ENCODE assay signal across 12 cellular contexts in the genomic region with DNA sequence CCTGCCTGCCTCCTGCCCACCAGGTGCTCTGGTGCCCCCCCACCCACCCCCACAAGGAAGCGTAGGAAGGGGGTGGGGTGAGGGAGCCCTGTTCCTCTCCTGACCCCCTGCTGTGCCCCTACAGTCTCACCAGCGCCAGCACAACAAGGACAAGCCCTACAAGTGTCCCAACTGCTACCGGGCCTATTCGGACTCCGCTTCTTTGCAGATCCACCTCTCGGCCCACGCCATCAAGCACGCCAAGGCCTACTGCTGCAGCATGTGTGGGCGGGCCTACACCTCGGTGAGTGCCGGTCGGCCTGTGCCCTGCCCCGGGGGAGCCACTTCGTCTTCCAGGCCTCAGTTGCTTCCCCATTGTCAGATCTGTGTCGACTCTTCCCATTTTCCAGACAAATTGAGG. TPM values are rescaled to one million over a fixed set of nuclear protein-coding genes. Genes with fewer than 3 reads are reported as not detected.
DNase-seq lines count a peak whose midpoint lies in the region; ATAC-seq and TF ChIP-seq lines count a peak whose summit lies in the region.
"Had no signal": no experiment of that assay in that cellular context is flagged by ENCODE, and none has a peak within 500 bp of the region (broad histone marks: within the 10 kb centered on the region; RNA-seq: fewer than 3 reads in every experiment).

No MANE protein-coding gene starts in this region.

- H3K79me2 ChIP-seq in KMS-11 (ENCODE audit: insufficient read depth, low read depth): no peaks in the 10 kb centered on the region

- H3K9ac ChIP-seq in KMS-11: no peak overlapping the region
- H3K9ac ChIP-seq: neural progenitor cell had no signal

- TF ChIP-seq EP300 in gastroesophageal sphincter (IDR thresholded peaks at IDR 0.05) (no peak), sigmoid colon (IDR thresholded peaks at IDR 0.05) (no peak)

- no peak overlapping the region for H3K4me2 ChIP-seq in KMS-11
- H3K4me2 ChIP-seq: neural progenitor cell had no signal

- no peak overlapping the region for H3K4me3 Mint-ChIP-seq in HFFc6
- H3K4me3 Mint-ChIP-seq in effector memory CD8-positive, alpha-beta T cell: no peak overlapping the region
- H3K4me3 Mint-ChIP-seq: activated naive CD4-positive, alpha-beta T cell treated with anti-CD3 and anti-CD28 coated beads, Interleukin-2, amount 50 U/mL, for 24 hours; neural progenitor cell; stimulated activated memory B cell treated with anti-CD40 and anti-IgM and Interleukin-4, amounts not matched to agents 10 μg/mL and 1 μg/mL and 100 μg/mL, for 72 hours had no signal

- H3K9me3 ChIP-seq in gastroesophageal sphincter (no peaks in the 10 kb centered on the region), sigmoid colon (no peaks in the 10 kb centered on the region)

- no peaks in the 10 kb centered on the region; the same call in none of the 2 replicates for H3K27me3 Mint-ChIP-seq in HFFc6 (ENCODE audit: insufficient read depth)
- no peaks in the 10 kb centered on the region for H3K27me3 Mint-ChIP-seq in effector memory CD8-positive, alpha-beta T cell
- H3K27me3 Mint-ChIP-seq: activated naive CD4-positive, alpha-beta T cell treated with anti-CD3 and anti-CD28 coated beads, Interleukin-2, amount 50 U/mL, for 24 hours; stimulated activated memory B cell treated with anti-CD40 and anti-IgM and Interleukin-4, amounts not matched to agents 10 μg/mL and 1 μg/mL and 100 μg/mL, for 72 hours had no signal

- TF ChIP-seq CTCF in KMS-11 (conservative IDR thresholded peaks at IDR 0.05; ENCODE audit: low read depth, low read length): no peak
- TF ChIP-seq CTCF in gastroesophageal sphincter (IDR thresholded peaks at IDR 0.05): no peak
- TF ChIP-seq CTCF in sigmoid colon (IDR thresholded peaks at IDR 0.05): no peak
- TF ChIP-seq CTCF in HFFc6 (IDR thresholded peaks at IDR 0.05): no peak

- H3K36me3 Mint-ChIP-seq in HFFc6 (ENCODE audit: low read depth): no peaks in the 10 kb centered on the region
- peaks cover 22% of the 10 kb centered on the region for H3K36me3 Mint-ChIP-seq in effector memory CD8-positive, alpha-beta T cell (ENCODE audit: insufficient read depth)

- no peak overlapping the region for H3K27ac Mint-ChIP-seq in HFFc6
- H3K27ac Mint-ChIP-seq in effector memory CD8-positive, alpha-beta T cell: no peak overlapping the region
- H3K27ac Mint-ChIP-seq: activated naive CD4-positive, alpha-beta T cell treated with anti-CD3 and anti-CD28 coated beads, Interleukin-2, amount 50 U/mL, for 24 hours; neural progenitor cell; stimulated activated memory B cell treated with anti-CD40 and anti-IgM and Interleukin-4, amounts not matched to agents 10 μg/mL and 1 μg/mL and 100 μg/mL, for 72 hours had no signal

- H4K20me1 ChIP-seq in KMS-11 (ENCODE audit: insufficient read depth): no peaks in the 10 kb centered on the region

- H3K27ac ChIP-seq in KMS-11 (no peak overlapping the region), gastroesophageal sphincter (peak overlapping the region in 3 of 4 donors; percentile 46 to 73 (median 67)), sigmoid colon (peak overlapping the region; percentile 41 to 53 (median 48))
- H3K27ac ChIP-seq: neural progenitor cell had no signal

- WGBS in gastroesophageal sphincter (ENCODE audit: low coverage in 1 of 2), 2 donors: no CpG with 5 or more reads among the region's 15 CpGs
- 82 to 84% methylated on average over 15 of the region's 15 CpGs for WGBS in sigmoid colon, 2 donors

- TF ChIP-seq POLR2A in gastroesophageal sphincter (IDR thresholded peaks at IDR 0.05): no peak
- TF ChIP-seq POLR2A in sigmoid colon (IDR thresholded peaks at IDR 0.05): no peak

- no peak overlapping the region for H3K4me3 ChIP-seq in KMS-11 (IDR thresholded peaks at IDR 0.05; ENCODE audit: insufficient read depth, low read depth, low read length)
- H3K4me3 ChIP-seq in gastroesophageal sphincter: no peak overlapping the region
- H3K4me3 ChIP-seq in sigmoid colon: no peak overlapping the region
- H3K4me3 ChIP-seq: neural progenitor cell had no signal

- no peaks in the 10 kb centered on the region for H3K27me3 ChIP-seq in KMS-11 (ENCODE audit: insufficient read depth, low read depth)
- no peaks in the 10 kb centered on the region for H3K27me3 ChIP-seq in gastroesophageal sphincter
- H3K27me3 ChIP-seq in sigmoid colon: no peaks in the 10 kb centered on the region
- H3K27me3 ChIP-seq: neural progenitor cell had no signal

- H3K36me3 ChIP-seq in KMS-11 (ENCODE audit: insufficient read depth) (no peaks in the 10 kb centered on the region), gastroesophageal sphincter (peaks cover 0 to 64% of the 10 kb centered on the region in 2 donors), sigmoid colon (peaks cover 5 to 36% (median 12%) of the 10 kb centered on the region in 4 donors)
- H3K36me3 ChIP-seq: neural progenitor cell had no signal

- intact Hi-C loops in sigmoid colon (cut with DNase I): loop anchor here (1.0 to 5.0 kb wide), 3 partner anchors 37 to 175 kb away; no protein-coding TSS in a partner anchor

- ATAC-seq in GM19455 (IDR thresholded peaks at IDR 0.05; ENCODE audit: unreplicated experiment): peak; percentile 17
- no peak for ATAC-seq in gastroesophageal sphincter
- no peak for ATAC-seq in GM19463 (IDR thresholded peaks at IDR 0.05; ENCODE audit: unreplicated experiment)
- no peak for ATAC-seq in effector memory CD8-positive, alpha-beta T cell (replicated peaks)

- DNase-seq in sigmoid colon (peak; percentile 60), HFFc6 (no peak), G401 (ENCODE audit: low spot score) (no peak)
- no peak for DNase-seq in effector memory CD8-positive, alpha-beta T cell

- in situ Hi-C loops in G401 (cut with HindIII; ENCODE audit: low sequenced_read_pairs): no loop called here

- peaks cover 3% of the 10 kb centered on the region for H3K4me1 ChIP-seq in KMS-11 (ENCODE audit: low read depth, poor library complexity, severe bottlenecking)
- H3K4me1 ChIP-seq in gastroesophageal sphincter: peaks cover 0 to 48% (median 10%) of the 10 kb centered on the region in 3 donors
- peaks cover 0 to 26% (median 17%) of the 10 kb centered on the region in 4 donors for H3K4me1 ChIP-seq in sigmoid colon
- H3K4me1 ChIP-seq: neural progenitor cell had no signal

- peaks cover 5% of the 10 kb centered on the region for H3K4me1 Mint-ChIP-seq in HFFc6 (ENCODE audit: low read depth)
- peaks cover 15 to 19% of the 10 kb centered on the region in 2 donors for H3K4me1 Mint-ChIP-seq in effector memory CD8-positive, alpha-beta T cell (ENCODE audit: low read depth in 2 of 2)
- H3K4me1 Mint-ChIP-seq: neural progenitor cell had no signal

- H3K9me3 Mint-ChIP-seq in HFFc6: no peaks in the 10 kb centered on the region
- H3K9me3 Mint-ChIP-seq in effector memory CD8-positive, alpha-beta T cell: no peaks in the 10 kb centered on the region
- H3K9me3 Mint-ChIP-seq: activated naive CD4-positive, alpha-beta T cell treated with anti-CD3 and anti-CD28 coated beads, Interleukin-2, amount 50 U/mL, for 24 hours; neural progenitor cell; stimulated activated memory B cell treated with anti-CD40 and anti-IgM and Interleukin-4, amounts not matched to agents 10 μg/mL and 1 μg/mL and 100 μg/mL, for 72 hours had no signal

- peak overlapping the region; percentile 23; the same call in 1 of the 2 replicates for H2AFZ ChIP-seq in KMS-11 (ENCODE audit: low read depth)
- H2AFZ ChIP-seq: neural progenitor cell had no signal

RNA-seq across cellular contexts. Expression of a gene that starts 25.9 kb away (rescaled TPM):
- total RNA-seq in gastroesophageal sphincter: under 1 TPM in 1 of 4 donors, not detected in 3; 0.67 TPM
- total RNA-seq in sigmoid colon: not detected
- polyA plus RNA-seq in sigmoid colon: not detected
- total RNA-seq in HFFc6 (2021; fragmentation: NEBNext Ultra II Directional; extraction: Animal tissue kit (Norgen Biotek cat#: 25700)): not detected
- not detected in 2 replicates for total RNA-seq in G401 (2014; rRNA removed; shearing (Covaris generic))
- total RNA-seq: kidney epithelial cell had no signal

RNA-seq across cellular contexts. Expression of a gene that starts 38.7 kb away (rescaled TPM):
- 10 to 100 TPM; 14.6 to 29.2 (median 24.1) TPM for total RNA-seq in gastroesophageal sphincter
- total RNA-seq in sigmoid colon: 10 to 100 TPM; 11.2 to 18.8 (median 15.9) TPM
- polyA plus RNA-seq in sigmoid colon: 1 to 10 TPM; 3.5 to 9.3 (median 5.4) TPM
- 10 to 100 TPM; 15.3 to 19.6 (median 17.0) TPM for total RNA-seq in HFFc6 (2021; fragmentation: NEBNext Ultra II Directional; extraction: Animal tissue kit (Norgen Biotek cat#: 25700))
- 13.5 and 14.2 TPM in 2 replicates for total RNA-seq in G401 (2014; rRNA removed; shearing (Covaris generic))
